Comparison of ENCODE assay signal across 14 cellular contexts in genomic region chr2:170717599-170717963, GRCh38. TPM values are rescaled to one million over a fixed set of nuclear protein-coding genes. Genes with fewer than 3 reads are reported as not detected.
DNase-seq lines count a peak whose midpoint lies in the region; ATAC-seq and TF ChIP-seq lines count a peak whose summit lies in the region.
"Had no signal": no experiment of that assay in that cellular context is flagged by ENCODE, and none has a peak within 500 bp of the region (broad histone marks: within the 10 kb centered on the region; RNA-seq: fewer than 3 reads in every experiment).

No MANE protein-coding gene starts in this region.

- H3K36me3 Mint-ChIP-seq in naive B cell (peaks cover 0 to 7% of the 10 kb centered on the region in 2 donors), type B pancreatic cell (no peaks in the 10 kb centered on the region), osteocyte (ENCODE audit: unreplicated experiment) (no peaks in the 10 kb centered on the region)

- peaks cover 73% of the 10 kb centered on the region for H3K27me3 ChIP-seq in cardiac muscle cell

- peak overlapping the region; percentile 29 for H3K4me3 ChIP-seq in cardiac muscle cell
- peak overlapping the region; percentile 70 for H3K4me3 ChIP-seq in coronary artery

- H3K27ac Mint-ChIP-seq in naive B cell = peak overlapping the region in 1 of 6 donors; percentile 27
- H3K27ac Mint-ChIP-seq in type B pancreatic cell = no peak overlapping the region
- no peak overlapping the region for H3K27ac Mint-ChIP-seq in osteocyte (ENCODE audit: unreplicated experiment)

- peaks cover 17 to 20% (median 19%) of the 10 kb centered on the region in 3 donors for H3K4me1 Mint-ChIP-seq in naive B cell
- peaks cover 6% of the 10 kb centered on the region for H3K4me1 Mint-ChIP-seq in type B pancreatic cell (ENCODE audit: unreplicated experiment)
- peaks cover 19% of the 10 kb centered on the region for H3K4me1 Mint-ChIP-seq in osteocyte (ENCODE audit: unreplicated experiment)

- no peaks in the 10 kb centered on the region for H3K9me3 Mint-ChIP-seq in naive B cell
- H3K9me3 Mint-ChIP-seq in type B pancreatic cell = no peaks in the 10 kb centered on the region
- no peaks in the 10 kb centered on the region for H3K9me3 Mint-ChIP-seq in osteocyte (ENCODE audit: unreplicated experiment)

- DNase-seq in cardiac muscle cell (ENCODE audit: low read depth in 1 of 2, low spot score in 1 of 2) (no peak), Right ventricle myocardium inferior (ENCODE audit: missing footprints) (no peak), coronary artery (ENCODE audit: low spot score) (no peak), naive B cell (no peak), type B pancreatic cell (ENCODE audit: extremely low spot score, unreplicated experiment) (no peak), left lobe of liver (ENCODE audit: low spot score) (no peak), osteocyte (ENCODE audit: extremely low spot score, unreplicated experiment) (no peak), dedifferentiated amniotic fluid mesenchymal stem cell (ENCODE audit: extremely low spot score) (no peak)
- DNase-seq: DMS153, NCI-H187, occipital lobe had no signal

- peak overlapping the region in 5 of 8 donors; percentile 4 to 59 (median 43) for H3K4me3 Mint-ChIP-seq in naive B cell
- peak overlapping the region; percentile 76 for H3K4me3 Mint-ChIP-seq in type B pancreatic cell
- H3K4me3 Mint-ChIP-seq in osteocyte (ENCODE audit: unreplicated experiment) = no peak overlapping the region

- H3K27me3 Mint-ChIP-seq in naive B cell = peaks cover 52 to 66% (median 58%) of the 10 kb centered on the region in 3 donors
- peaks cover 77% of the 10 kb centered on the region for H3K27me3 Mint-ChIP-seq in type B pancreatic cell
- peaks cover 67% of the 10 kb centered on the region for H3K27me3 Mint-ChIP-seq in osteocyte (ENCODE audit: unreplicated experiment)

- ATAC-seq in Right ventricle myocardium inferior (no peak), naive B cell (ENCODE audit: low read depth in 2 of 2) (no peak), left lobe of liver (no peak)
- ATAC-seq: HCT116 had no signal

- H3K4me1 ChIP-seq in cardiac muscle cell (ENCODE audit: low read depth) = no peaks in the 10 kb centered on the region

- intact Hi-C loops in Right ventricle myocardium inferior (cut with DNase I) = loop anchor here (5.0 to 10.0 kb wide), 2 partner anchors 95 to 213 kb away; no protein-coding TSS in a partner anchor

- H3K9me3 ChIP-seq in cardiac muscle cell (ENCODE audit: low read depth) = no peaks in the 10 kb centered on the region
- H3K9me3 ChIP-seq: thyroid gland had no signal

- TF ChIP-seq CTCF in cardiac muscle cell (IDR thresholded peaks at IDR 0.05; ENCODE audit: low read depth, low read length) (no peak), coronary artery (IDR thresholded peaks at IDR 0.05) (no peak), type B pancreatic cell (conservative IDR thresholded peaks at IDR 0.05) (no peak), osteocyte (IDR thresholded peaks at IDR 0.05) (no peak)

- no peak overlapping the region for H3K27ac ChIP-seq in cardiac muscle cell
- H3K27ac ChIP-seq in coronary artery = no peak overlapping the region
- H3K27ac ChIP-seq: thyroid gland had no signal

- no peaks in the 10 kb centered on the region for H3K36me3 ChIP-seq in cardiac muscle cell
- H3K36me3 ChIP-seq: thyroid gland had no signal

RNA-seq across cellular contexts. Expression of gene SP5, which starts 2.4 kb away (rescaled TPM):
- total RNA-seq in cardiac muscle cell (0.69 and 2.0 TPM in 2 replicates), Right ventricle myocardium inferior (0.19 TPM), type B pancreatic cell (ENCODE audit: low replicate concordance) (1.1 and 4.4 TPM in 2 replicates), left lobe of liver (2.6 TPM), osteocyte (not detected in 2 replicates)
- polyA plus RNA-seq in cardiac muscle cell (0.25 TPM in 1 of 2 replicates, not detected in the other), naive B cell (ENCODE audit: low read depth in 6 of 6) (not detected)

RNA-seq across cellular contexts. Expression of gene ERICH2, which starts 52.6 kb away (rescaled TPM):
- 1.0 and 1.5 TPM in 2 replicates for total RNA-seq in cardiac muscle cell
- polyA plus RNA-seq in cardiac muscle cell = 2.9 and 6.2 TPM in 2 replicates
- not detected for total RNA-seq in Right ventricle myocardium inferior
- not detected for polyA plus RNA-seq in naive B cell (ENCODE audit: low read depth in 6 of 6)
- not detected in 2 replicates for total RNA-seq in type B pancreatic cell (ENCODE audit: low replicate concordance)
- total RNA-seq in left lobe of liver = 1.5 TPM
- total RNA-seq in osteocyte = not detected in 2 replicates
- total RNA-seq: occipital lobe; T-helper 1 cell treated with Interleukin-12 subunit alpha and Interleukin-12 subunit beta and Interleukin-4 antibody, amounts not matched to agents 30 ng/mL and 1 ng/mL, for 36 hours; thyroid gland had no signal
